ENCODE assay signal across 8 cellular contexts in genomic region chr5:139667730-139668063, GRCh38. TPM values are rescaled to one million over a fixed set of nuclear protein-coding genes. Genes with fewer than 3 reads are reported as not detected.
DNase-seq lines count a peak whose midpoint lies in the region; ATAC-seq and TF ChIP-seq lines count a peak whose summit lies in the region.

No MANE protein-coding gene starts in this region.

- TF ChIP-seq CTCF in AG04449 (IDR thresholded peaks at IDR 0.05; ENCODE audit: insufficient read depth, low read length, missing control alignments) (no peak), HL-60 (IDR thresholded peaks at IDR 0.05; ENCODE audit: insufficient read depth, low read length) (no peak), astrocyte of the spinal cord (IDR thresholded peaks at IDR 0.05; ENCODE audit: low read depth, low read length) (no peak)

- H3K27ac ChIP-seq in HL-60 (replicated peaks), result peak overlapping the region; percentile 88
- H3K27ac ChIP-seq in mucosa of rectum (ENCODE audit: low read depth in 2 of 2, low read length in 2 of 2), result peak overlapping the region; percentile 60 to 79

- no peak for ATAC-seq in GM21576 (IDR thresholded peaks at IDR 0.05; ENCODE audit: unreplicated experiment)

- no peaks in the 10 kb centered on the region for H3K36me3 ChIP-seq in mucosa of rectum (ENCODE audit: control insufficient read depth in 2 of 2, insufficient read depth in 2 of 2, low read length in 2 of 2)

- H3K9ac ChIP-seq in mucosa of rectum (ENCODE audit: low read depth in 1 of 2, low read length in 2 of 2), result peak overlapping the region; percentile 66 to 74

- H3K9me3 ChIP-seq in mucosa of rectum (ENCODE audit: control insufficient read depth in 2 of 2, low read length in 2 of 2), result no peaks in the 10 kb centered on the region

- peak overlapping the region; percentile 47 for H3K4me3 ChIP-seq in AG04449 (ENCODE audit: low read depth, low read length)
- 0 out of 2 replicates have a peak overlapping the region, but pooled peaks have one; percentile 16 for H3K4me3 ChIP-seq in HL-60 (replicated peaks; ENCODE audit: insufficient read depth, low read length)
- H3K4me3 ChIP-seq in astrocyte of the spinal cord (ENCODE audit: low read depth, low read length), result peak overlapping the region; percentile 2
- peak overlapping the region; percentile 49 to 64 for H3K4me3 ChIP-seq in mucosa of rectum (ENCODE audit: low read length in 2 of 2)

- H3K27me3 ChIP-seq in HL-60 (ENCODE audit: insufficient read depth, poor library complexity, severe bottlenecking) (no peaks in the 10 kb centered on the region), mucosa of rectum (ENCODE audit: control insufficient read depth in 2 of 2, insufficient read depth in 2 of 2, low read length in 2 of 2) (no peaks in the 10 kb centered on the region)

- DNase-seq in AG04449 (ENCODE audit: low read depth, low spot score) (no peak), HL-60 (ENCODE audit: low read depth in 1 of 2, low spot score in 1 of 2) (no peak), astrocyte of the spinal cord (ENCODE audit: low read depth, low spot score) (no peak), COR-L47 (lab: John Stamatoyannopoulos, UW) (no peak), midbrain (lab: John Stamatoyannopoulos, UW) (no peak), ureter (ENCODE audit: low spot score) (no peak)

- in situ Hi-C loops in astrocyte of the spinal cord (cut with HindIII; ENCODE audit: low sequenced_read_pairs), result no loop called here

- CTCF ChIA-PET in AG04449 (lab: Yijun Ruan, JAX), result interaction anchor here (0.6 to 4.9 kb wide), 10 partner anchors 10 to 107 kb away, joined by 3 to 27 read pairs (median 6); no protein-coding TSS in a partner anchor

- H3K4me1 ChIP-seq in mucosa of rectum (ENCODE audit: control insufficient read depth in 2 of 2, insufficient read depth in 2 of 2, low read length in 2 of 2), result peaks cover 32 to 49% of the 10 kb centered on the region in 2 donors

- POLR2A ChIA-PET in AG04449 (lab: Yijun Ruan, JAX), result interaction anchor here (1.0 to 2.3 kb wide), 5 partner anchors 10 to 28 kb away, joined by 3 to 14 read pairs (median 4); no protein-coding TSS in a partner anchor

RNA-seq across cellular contexts. Expression of gene CXXC5, which starts 19.5 kb away (rescaled TPM):
- total RNA-seq in ureter, result 28.7 TPM

Comparison
In these comparisons a context has a peak if more than half of its experiments do, and no peak if none do; other contexts are left out.
1. H3K4me3 ChIP-seq: peak in every context shown above with its lines; median percentile 56 in mucosa of rectum; 47 in AG04449; 16 in HL-60; 2 in astrocyte of the spinal cord.